In the genomic region with DNA sequence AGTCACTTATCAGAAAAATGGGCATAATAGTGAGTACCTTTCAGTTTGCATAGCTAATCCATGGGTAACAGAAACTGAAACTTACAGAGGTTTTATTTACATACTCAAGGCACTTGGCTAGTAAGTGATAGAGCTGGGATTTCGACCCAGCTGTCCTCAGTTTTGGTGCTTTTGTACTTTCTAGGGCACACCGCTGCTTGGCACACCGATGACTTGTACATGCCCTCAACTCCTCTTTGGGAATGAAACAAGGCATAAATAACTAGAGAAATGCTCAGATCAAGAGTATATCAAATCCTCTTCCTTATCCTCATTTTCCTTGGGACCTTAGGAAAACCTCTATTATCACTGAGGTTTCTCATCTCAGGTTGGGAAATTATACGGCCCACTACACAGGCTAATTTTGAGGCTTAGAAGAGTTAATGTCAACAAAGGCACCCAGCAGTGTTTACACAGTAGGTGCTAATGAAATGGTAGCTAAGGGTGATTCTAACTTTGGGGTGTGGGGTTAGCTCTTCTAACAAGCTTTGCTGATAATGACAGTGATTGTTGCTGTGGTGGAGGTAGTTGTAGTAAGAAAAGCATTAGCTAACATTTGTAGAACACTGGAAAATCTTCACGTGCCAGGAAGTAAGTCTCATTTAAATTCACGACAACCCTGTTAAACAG, we compare ENCODE assay signal across 17 cellular contexts. TPM values are rescaled to one million over a fixed set of nuclear protein-coding genes. Genes with fewer than 3 reads are reported as not detected.
A peak's percentile ranks its signal among the peaks of the same experiment; 100 is the strongest.
DNase-seq lines count a peak whose midpoint lies in the region; ATAC-seq and TF ChIP-seq lines count a peak whose summit lies in the region.
"Had no signal": no experiment of that assay in that cellular context is flagged by ENCODE, and none has a peak within 500 bp of the region (broad histone marks: within the 10 kb centered on the region; RNA-seq: fewer than 3 reads in every experiment).

No MANE protein-coding gene starts in this region.

- H4K20me1 ChIP-seq in hepatocyte (ENCODE audit: insufficient read depth, poor library complexity, severe bottlenecking), result no peaks in the 10 kb centered on the region

- no peak overlapping the region for H3K27ac Mint-ChIP-seq in activated T-helper 17 cell treated with anti-CD3 and anti-CD28 coated beads, Interleukin-2, amount 50 U/mL, for 72 hours

- H2AFZ ChIP-seq in hepatocyte, result no peak overlapping the region

- no peaks in the 10 kb centered on the region for H3K36me3 Mint-ChIP-seq in activated T-helper 17 cell treated with anti-CD3 and anti-CD28 coated beads, Interleukin-2, amount 50 U/mL, for 72 hours (ENCODE audit: low read depth)

- H3K27ac ChIP-seq in hepatocyte (no peak overlapping the region), tibial artery (no peak overlapping the region)
- H3K27ac ChIP-seq: epithelial cell of prostate, WERI-Rb-1 had no signal

- H3K27me3 Mint-ChIP-seq in activated T-helper 17 cell treated with anti-CD3 and anti-CD28 coated beads, Interleukin-2, amount 50 U/mL, for 72 hours, result peaks cover 13% of the 10 kb centered on the region

- H3K4me1 ChIP-seq in hepatocyte (ENCODE audit: insufficient read depth) (peaks cover 11% of the 10 kb centered on the region), tibial artery (peaks cover 0 to 15% (median 7%) of the 10 kb centered on the region in 4 donors)

- H3K4me2 ChIP-seq in hepatocyte, result peak overlapping the region; percentile 60

- intact Hi-C loops in tibial artery (cut with DNase I; ENCODE audit: low total_unique reads), result no loop called here

- H3K9me3 Mint-ChIP-seq in activated T-helper 17 cell treated with anti-CD3 and anti-CD28 coated beads, Interleukin-2, amount 50 U/mL, for 72 hours, result peaks cover 8% of the 10 kb centered on the region

- ATAC-seq in HG03342 (IDR thresholded peaks at IDR 0.05; ENCODE audit: unreplicated experiment), result peak; percentile 67
- ATAC-seq in activated T-helper 17 cell treated with anti-CD3 and anti-CD28 coated beads, Interleukin-2, amount 50 U/mL, for 72 hours (replicated peaks), result no peak

- H3K9me3 ChIP-seq in hepatocyte (ENCODE audit: low read depth) (no peaks in the 10 kb centered on the region), tibial artery (no peaks in the 10 kb centered on the region)
- H3K9me3 ChIP-seq: gastroesophageal sphincter had no signal

- no peak overlapping the region for H3K4me3 ChIP-seq in hepatocyte
- H3K4me3 ChIP-seq in tibial artery, result no peak overlapping the region
- H3K4me3 ChIP-seq: gastroesophageal sphincter had no signal

- DNase-seq in NCI-H345 (lab: John Stamatoyannopoulos, UW) (peak; percentile 27), NCI-H345 treated with DMSO at 0.1 percent for 48 hours (lab: John Stamatoyannopoulos, UW; ENCODE audit: unreplicated experiment) (no peak), hepatocyte (ENCODE audit: low spot score) (no peak), renal cortical epithelial cell (ENCODE audit: low read depth) (peak; percentile 2), tibial artery (no peak), middle frontal gyrus (ENCODE audit: extremely low spot score, low spot score) (no peak)
- DNase-seq: activated effector memory CD4-positive, alpha-beta T cell treated with anti-CD3 and anti-CD28 coated beads, Interleukin-2, amount 50 U/mL, for 16 hours; EL; Karpas-422; NCI-H1930; NCI-H526 treated with DMSO at 0.1 percent for 48 hours; stimulated activated naive CD4-positive, alpha-beta T cell treated with Interleukin-2 at 50 U/mL for 16 hours; WERI-Rb-1 had no signal

- H3K27me3 ChIP-seq in hepatocyte, result no peaks in the 10 kb centered on the region
- no peaks in the 10 kb centered on the region for H3K27me3 ChIP-seq in tibial artery
- H3K27me3 ChIP-seq: gastroesophageal sphincter had no signal

- 45% methylated on average over 6 of the region's 6 CpGs for WGBS in hepatocyte (ENCODE audit: low lambda C conversion rate, missing lambda C conversion rate)

- no peaks in the 10 kb centered on the region for H3K9me2 ChIP-seq in hepatocyte (replicated peaks; ENCODE audit: insufficient read depth)

- no peaks in the 10 kb centered on the region for H3K79me2 ChIP-seq in hepatocyte

- H3K36me3 ChIP-seq in hepatocyte (replicated peaks; ENCODE audit: insufficient read depth, low read depth), result no peaks in the 10 kb centered on the region
- no peaks in the 10 kb centered on the region for H3K36me3 ChIP-seq in tibial artery
- H3K36me3 ChIP-seq: gastroesophageal sphincter, WERI-Rb-1 had no signal

- TF ChIP-seq CTCF in hepatocyte (IDR thresholded peaks at IDR 0.05; ENCODE audit: poor library complexity) (no peak), tibial artery (IDR thresholded peaks at IDR 0.05) (no peak)

- no peaks in the 10 kb centered on the region for H3K4me1 Mint-ChIP-seq in activated T-helper 17 cell treated with anti-CD3 and anti-CD28 coated beads, Interleukin-2, amount 50 U/mL, for 72 hours

- no peak overlapping the region for H3K4me3 Mint-ChIP-seq in activated T-helper 17 cell treated with anti-CD3 and anti-CD28 coated beads, Interleukin-2, amount 50 U/mL, for 72 hours

RNA-seq across cellular contexts. Expression of gene DGKG, which starts 20.3 kb away (rescaled TPM):
- total RNA-seq in hepatocyte (1.8 TPM in 1 of 2 replicates, not detected in the other), renal cortical epithelial cell (0.15 and 6.8 TPM in 2 replicates)
- 0.45 TPM in 1 of 2 replicates, not detected in the other for polyA plus RNA-seq in hepatocyte
- total RNA-seq in activated T-helper 17 cell treated with anti-CD3 and anti-CD28 coated beads, Interleukin-2, amount 50 U/mL, for 72 hours, result 1 to 10 TPM in 1 of 2 donors, under 1 TPM in 1; 0.37 to 1.1 TPM

Comparison
In these comparisons a context has a peak if more than half of its experiments do, and no peak if none do; other contexts are left out.
1. DNase-seq: peak in NCI-H345 (single experiment) and renal cortical epithelial cell (single experiment); none in NCI-H345 treated with DMSO at 0.1 percent for 48 hours (single experiment), hepatocyte (single experiment), tibial artery (0 of 2) and middle frontal gyrus (single experiment).